ENCODE assay signal across 10 cellular contexts in the genomic region with DNA sequence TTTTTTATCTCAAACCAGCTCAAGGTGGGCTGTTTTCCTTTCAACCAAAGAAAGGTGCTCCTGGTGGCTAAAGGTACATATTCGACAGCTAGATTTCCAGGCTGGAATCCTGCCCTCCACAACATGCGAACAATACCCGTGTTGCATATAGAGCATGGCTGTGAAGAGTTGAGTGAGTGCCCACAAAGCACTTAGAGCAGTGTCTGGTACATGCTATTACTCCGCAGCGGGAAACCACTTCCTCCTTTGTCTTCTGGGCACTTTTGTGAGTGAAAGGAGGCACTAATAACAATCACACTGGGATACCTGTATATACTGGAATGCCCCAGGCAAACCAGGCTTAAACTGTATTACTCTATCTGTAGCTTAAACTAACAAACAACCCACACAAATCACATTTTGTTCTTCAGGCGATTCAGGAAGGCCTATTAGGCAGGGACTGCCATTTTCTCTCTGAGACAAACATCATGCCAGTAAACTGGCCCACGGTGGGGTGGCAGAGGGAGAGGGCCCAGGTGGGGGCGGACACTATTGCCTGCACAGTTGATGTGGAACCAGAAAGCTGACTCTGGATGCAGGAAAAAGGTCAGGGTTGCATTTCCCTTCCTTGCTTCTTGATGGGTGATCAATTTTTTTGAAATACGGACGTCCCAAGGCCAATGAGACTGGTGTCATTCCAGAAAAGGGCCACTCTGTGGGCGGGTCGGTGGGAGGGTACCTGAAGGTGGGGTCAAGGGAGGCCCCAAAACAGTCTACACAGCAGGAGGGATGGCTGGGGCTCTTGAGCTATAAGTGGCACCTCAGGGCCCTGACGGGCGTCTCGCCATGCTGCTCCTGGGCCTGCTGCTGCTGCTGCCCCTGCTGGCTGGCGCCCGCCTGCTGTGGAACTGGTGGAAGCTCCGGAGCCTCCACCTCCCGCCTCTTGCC. TPM values are rescaled to one million over a fixed set of nuclear protein-coding genes. Genes with fewer than 3 reads are reported as not detected.
DNase-seq lines count a peak whose midpoint lies in the region; ATAC-seq and TF ChIP-seq lines count a peak whose summit lies in the region.
"Not testable (repeated sequence)": the region's sequence is repeated elsewhere in the genome, so short reads cannot be mapped to it uniquely, and the experiment has no call there.
"Had no signal": no experiment of that assay in that cellular context is flagged by ENCODE, and none has a peak within 500 bp of the region (broad histone marks: within the 10 kb centered on the region; RNA-seq: fewer than 3 reads in every experiment).

A gene (plus strand): TSS at position 818 of the 927 bp plus-strand sequence. CDS start 8 bp downstream, at position 826.

- not testable (repeated sequence) for DNase-seq in DND-41; activated naive CD4-positive, alpha-beta T cell treated with anti-CD3 and anti-CD28 coated beads, Interleukin-2, amount 50 U/mL, for 72 hours (ENCODE audit: low spot score in 2 of 2); natural killer cell
- peak; percentile 41 for DNase-seq in NCI-H345 (lab: John Stamatoyannopoulos, UW)
- peak; percentile 23 for DNase-seq in activated CD4-positive, CD25-positive, alpha-beta regulatory T cell treated with anti-CD3 and anti-CD28 coated beads, Interleukin-2, amount 50 U/mL, for 72 hours
- DNase-seq in left lung = peak in 1 of 2 donors; percentile 37

- H3K4me3 Mint-ChIP-seq in natural killer cell = peak within 1 kb of the TSS; percentile 55

- not testable (repeated sequence) for H3K9ac ChIP-seq in DND-41 (ENCODE audit: low read depth, low read length)

- not testable (repeated sequence) for H3K27ac Mint-ChIP-seq in activated naive CD4-positive, alpha-beta T cell treated with anti-CD3 and anti-CD28 coated beads, Interleukin-2, amount 50 U/mL, for 72 hours
- H3K27ac Mint-ChIP-seq in natural killer cell = peak within 1 kb of the TSS in 1 of 2 donors; percentile 31

- H3K4me1 Mint-ChIP-seq in natural killer cell = not testable (repeated sequence)

- not testable (repeated sequence) for H2AFZ ChIP-seq in DND-41 (ENCODE audit: low read depth, low read length)

- not testable (repeated sequence) for H3K27me3 Mint-ChIP-seq in natural killer cell (ENCODE audit: low read depth in 2 of 2)

- not testable (repeated sequence) for H4K20me1 ChIP-seq in DND-41 (ENCODE audit: insufficient read depth, low read length)

- H3K4me2 ChIP-seq in DND-41 (ENCODE audit: insufficient read depth, low read length) = not testable (repeated sequence)

- H3K27ac ChIP-seq in DND-41 (ENCODE audit: low read length); left lung: not testable (repeated sequence)

- H3K9me3 ChIP-seq in DND-41 (ENCODE audit: insufficient read depth, low read length, severe bottlenecking); left lung: not testable (repeated sequence)

- not testable (repeated sequence) for H3K4me1 ChIP-seq in DND-41 (ENCODE audit: insufficient read depth, low read length); left lung

- not testable (repeated sequence) for H3K4me3 ChIP-seq in DND-41 (ENCODE audit: low read depth in 1 of 2, low read length in 2 of 2); left lung

- not testable (repeated sequence) for H3K27me3 ChIP-seq in DND-41 (ENCODE audit: insufficient read depth, low read length, poor library complexity); left lung

- H3K9me3 Mint-ChIP-seq in activated naive CD4-positive, alpha-beta T cell treated with anti-CD3 and anti-CD28 coated beads, Interleukin-2, amount 50 U/mL, for 72 hours; natural killer cell: not testable (repeated sequence)

- not testable (repeated sequence) for H3K36me3 ChIP-seq in DND-41 (ENCODE audit: insufficient read depth, low read length); left lung

- TF ChIP-seq CTCF in DND-41 (IDR thresholded peaks at IDR 0.05; ENCODE audit: borderline replicate concordance, extremely low read depth, low read length, poor library complexity, severe bottlenecking); left lung (IDR thresholded peaks at IDR 0.05); natural killer cell (IDR thresholded peaks at IDR 0.05): not testable (repeated sequence)

- not testable (repeated sequence) for H3K36me3 Mint-ChIP-seq in activated naive CD4-positive, alpha-beta T cell treated with anti-CD3 and anti-CD28 coated beads, Interleukin-2, amount 50 U/mL, for 72 hours; natural killer cell

- intact Hi-C loops in left lung (cut with DNase I); natural killer cell (cut with micrococcal nuclease): not testable (repeated sequence)

- H3K79me2 ChIP-seq in DND-41 (ENCODE audit: insufficient read depth, low read length) = not testable (repeated sequence)

- ATAC-seq in DND-41 (ENCODE audit: insufficient read depth, low read depth) (peak; percentile 88), esophagus mucosa (peak; percentile 35), left lung (peak; percentile 44), natural killer cell (peak; percentile 70 to 93 (median 89))
- ATAC-seq in activated naive CD4-positive, alpha-beta T cell treated with anti-CD3 and anti-CD28 coated beads, Interleukin-2, amount 50 U/mL, for 72 hours = peak; percentile 58 to 73

RNA-seq across cellular contexts. Expression of the gene that starts here (rescaled TPM):
- under 1 TPM; 0.32 to 0.49 TPM for total RNA-seq in activated naive CD4-positive, alpha-beta T cell treated with anti-CD3 and anti-CD28 coated beads, Interleukin-2, amount 50 U/mL, for 72 hours
- total RNA-seq in esophagus mucosa (0.60 TPM), left lung (under 1 TPM; 0.23 to 0.47 TPM), natural killer cell (under 1 TPM in 2 of 3 donors, not detected in 1; 0.28 to 0.43 TPM)
- total RNA-seq: Caco-2, G401, M059J had no signal

Comparison
In these comparisons a context has a peak if more than half of its experiments do, and no peak if none do; other contexts are left out.
1. Peak in ATAC-seq in activated naive CD4-positive, alpha-beta T cell treated with anti-CD3 and anti-CD28 coated beads, Interleukin-2, amount 50 U/mL, for 72 hours; RNA of the gene not detected or under 1 TPM.
2. Peak in ATAC-seq in esophagus mucosa; RNA of the gene not detected or under 1 TPM.
3. Peak in ATAC-seq in left lung; RNA of the gene not detected or under 1 TPM.
4. Peak in ATAC-seq in natural killer cell; RNA of the gene not detected or under 1 TPM.
5. ATAC-seq: peak in every context shown above with its lines; median percentile 89 in natural killer cell; 88 in DND-41; 66 in activated naive CD4-positive, alpha-beta T cell treated with anti-CD3 and anti-CD28 coated beads, Interleukin-2, amount 50 U/mL, for 72 hours; 44 in left lung; 35 in esophagus mucosa.